Comparison of ENCODE assay signal across 16 cellular contexts in genomic region chr6:35900448-35900847, GRCh38. TPM values are rescaled to one million over a fixed set of nuclear protein-coding genes. Genes with fewer than 3 reads are reported as not detected.
DNase-seq lines count a peak whose midpoint lies in the region; ATAC-seq and TF ChIP-seq lines count a peak whose summit lies in the region.
"Had no signal": no experiment of that assay in that cellular context is flagged by ENCODE, and none has a peak within 500 bp of the region (broad histone marks: within the 10 kb centered on the region; RNA-seq: fewer than 3 reads in every experiment).

No MANE protein-coding gene starts in this region.

- intact Hi-C loops in Calu3 (cut with micrococcal nuclease; ENCODE audit: unreplicated experiment) = no loop called here

- H3K36me3 Mint-ChIP-seq in CD4-positive, CD25-positive, alpha-beta regulatory T cell = peaks cover 31% of the 10 kb centered on the region
- H3K36me3 Mint-ChIP-seq in Calu3 (ENCODE audit: insufficient read depth, unreplicated experiment) = peaks cover 26% of the 10 kb centered on the region
- H3K36me3 Mint-ChIP-seq in WTC11 = peaks cover 25% of the 10 kb centered on the region
- peaks cover 52% of the 10 kb centered on the region for H3K36me3 Mint-ChIP-seq in neural progenitor cell

- H3K9ac ChIP-seq in neural progenitor cell = no peak overlapping the region
- H3K9ac ChIP-seq in smooth muscle cell (ENCODE audit: low read depth) = no peak overlapping the region
- H3K9ac ChIP-seq: GM23248 had no signal

- no peak overlapping the region for H3K27ac ChIP-seq in CD4-positive, CD25-positive, alpha-beta regulatory T cell (ENCODE audit: insufficient read depth, low read length, poor library complexity, severe bottlenecking)
- no peak overlapping the region for H3K27ac ChIP-seq in neural progenitor cell
- no peak overlapping the region for H3K27ac ChIP-seq in smooth muscle cell (ENCODE audit: low read depth)
- H3K27ac ChIP-seq: GM23248 had no signal

- H4K20me1 ChIP-seq in neural progenitor cell (ENCODE audit: low read depth) = peaks cover 38% of the 10 kb centered on the region
- H4K20me1 ChIP-seq in smooth muscle cell (ENCODE audit: low read depth) = peaks cover 31% of the 10 kb centered on the region

- no peaks in the 10 kb centered on the region for H3K27me3 ChIP-seq in CD4-positive, CD25-positive, alpha-beta regulatory T cell (ENCODE audit: control insufficient read depth, insufficient read depth, low read length)
- H3K27me3 ChIP-seq in neural progenitor cell (no peaks in the 10 kb centered on the region), smooth muscle cell (ENCODE audit: low read depth) (no peaks in the 10 kb centered on the region)

- no peak overlapping the region for H3K4me3 Mint-ChIP-seq in CD4-positive, CD25-positive, alpha-beta regulatory T cell
- H3K4me3 Mint-ChIP-seq in Calu3 (ENCODE audit: low read depth, unreplicated experiment) (no peak overlapping the region), WTC11 (no peak overlapping the region), neural progenitor cell (no peak overlapping the region)
- H3K4me3 Mint-ChIP-seq: CD14-positive monocyte; CD8-positive, alpha-beta T cell had no signal

- no TSS peak for BruUV-seq in Calu3 (replicated peaks; lab: Mats Ljungman, UMichigan)

- no peaks in the 10 kb centered on the region for H3K9me3 ChIP-seq in CD4-positive, CD25-positive, alpha-beta regulatory T cell (ENCODE audit: control insufficient read depth in 2 of 2, low read length in 2 of 2)
- no peaks in the 10 kb centered on the region for H3K9me3 ChIP-seq in neural progenitor cell (ENCODE audit: low read depth)
- no peaks in the 10 kb centered on the region for H3K9me3 ChIP-seq in smooth muscle cell (replicated peaks; ENCODE audit: low read depth)

- POLR2A ChIA-PET in WTC11 (lab: Charles Lee) = no interaction called here

- H3K27me3 Mint-ChIP-seq in CD4-positive, CD25-positive, alpha-beta regulatory T cell = no peaks in the 10 kb centered on the region
- H3K27me3 Mint-ChIP-seq in Calu3 (ENCODE audit: unreplicated experiment) (no peaks in the 10 kb centered on the region), WTC11 (ENCODE audit: low read depth) (no peaks in the 10 kb centered on the region), neural progenitor cell (ENCODE audit: insufficient read depth, low read depth) (no peaks in the 10 kb centered on the region)

- WGBS in smooth muscle cell (ENCODE audit: low lambda C conversion rate) = 94% methylated on average over 4 of the region's 4 CpGs

- no peak overlapping the region for H3K4me3 ChIP-seq in CD4-positive, CD25-positive, alpha-beta regulatory T cell (ENCODE audit: low read depth, low read length)
- H3K4me3 ChIP-seq in neural progenitor cell (no peak overlapping the region), smooth muscle cell (no peak overlapping the region)
- H3K4me3 ChIP-seq: GM23248, K562 had no signal

- H3F3A ChIP-seq in neural progenitor cell (ENCODE audit: low read depth) = peaks cover 7% of the 10 kb centered on the region
- peaks cover 3% of the 10 kb centered on the region for H3F3A ChIP-seq in smooth muscle cell (ENCODE audit: low read depth)

- H3K79me2 ChIP-seq in neural progenitor cell (ENCODE audit: low read depth) = peaks cover 100% of the 10 kb centered on the region
- peaks cover 76% of the 10 kb centered on the region for H3K79me2 ChIP-seq in smooth muscle cell (ENCODE audit: low read depth)

- H3K4me1 Mint-ChIP-seq in CD4-positive, CD25-positive, alpha-beta regulatory T cell = peaks cover 5 to 38% (median 30%) of the 10 kb centered on the region in 4 donors
- H3K4me1 Mint-ChIP-seq in Calu3 (ENCODE audit: low read depth, unreplicated experiment) (peaks cover 15% of the 10 kb centered on the region), WTC11 (peaks cover 12% of the 10 kb centered on the region), neural progenitor cell (peaks cover 2% of the 10 kb centered on the region)

- CTCF ChIA-PET in Calu3 (lab: Charles Lee) (no interaction called here), WTC11 (lab: Charles Lee) (no interaction called here)

- peaks cover 17% of the 10 kb centered on the region for H3K36me3 ChIP-seq in CD4-positive, CD25-positive, alpha-beta regulatory T cell (ENCODE audit: control insufficient read depth, insufficient read depth, low read length)
- H3K36me3 ChIP-seq in neural progenitor cell (peaks cover 11% of the 10 kb centered on the region), smooth muscle cell (ENCODE audit: low read depth) (no peaks in the 10 kb centered on the region)

- ATAC-seq in CD4-positive, CD25-positive, alpha-beta regulatory T cell (ENCODE audit: low read depth in 2 of 2) = no peak
- ATAC-seq in WTC11 = no peak
- ATAC-seq: CD8-positive, alpha-beta T cell; K562 had no signal

- peaks cover 0 to 2% (median 0%) of the 10 kb centered on the region in 7 donors for H3K9me3 Mint-ChIP-seq in CD4-positive, CD25-positive, alpha-beta regulatory T cell
- H3K9me3 Mint-ChIP-seq in Calu3 (ENCODE audit: low read depth, unreplicated experiment) (no peaks in the 10 kb centered on the region), WTC11 (no peaks in the 10 kb centered on the region), neural progenitor cell (peaks cover 12% of the 10 kb centered on the region)
- H3K9me3 Mint-ChIP-seq: CD8-positive, alpha-beta T cell had no signal

- no peak for DNase-seq in CD4-positive, CD25-positive, alpha-beta regulatory T cell
- DNase-seq in Calu3 (no peak), WTC11 (ENCODE audit: low spot score) (no peak), neural progenitor cell (ENCODE audit: low spot score) (no peak), SIG-M5 treated with dmso at 0.1 percent for 504 hours (lab: John Stamatoyannopoulos, UW; ENCODE audit: unreplicated experiment) (no peak), DMS79 (lab: John Stamatoyannopoulos, UW) (no peak), smooth muscle cell (lab: John Stamatoyannopoulos, UW; ENCODE audit: unreplicated experiment) (no peak)
- DNase-seq: AML-193; CD8-positive, alpha-beta T cell; COR-L47; GF-D8; GM23248; HCEC 1CT; IMR-90 had no signal

- H3K4me1 ChIP-seq in CD4-positive, CD25-positive, alpha-beta regulatory T cell (ENCODE audit: control insufficient read depth, insufficient read depth, low read length, poor library complexity, severe bottlenecking) = no peaks in the 10 kb centered on the region
- H3K4me1 ChIP-seq in neural progenitor cell = no peaks in the 10 kb centered on the region
- H3K4me1 ChIP-seq in smooth muscle cell (ENCODE audit: low read depth) = peaks cover 7% of the 10 kb centered on the region

- TF ChIP-seq CTCF in Calu3 (IDR thresholded peaks at IDR 0.05; ENCODE audit: unreplicated experiment) = no peak
- no peak for TF ChIP-seq CTCF in WTC11 (IDR thresholded peaks at IDR 0.05)
- TF ChIP-seq CTCF in neural progenitor cell (IDR thresholded peaks at IDR 0.05) = no peak
- no peak for TF ChIP-seq CTCF in smooth muscle cell (IDR thresholded peaks at IDR 0.05; ENCODE audit: borderline replicate concordance, insufficient read depth, poor library complexity, severe bottlenecking)

- H2AFZ ChIP-seq in neural progenitor cell (replicated peaks) (no peak overlapping the region), smooth muscle cell (ENCODE audit: low read depth) (no peak overlapping the region)
- H2AFZ ChIP-seq: GM23248 had no signal

- H3K4me2 ChIP-seq in neural progenitor cell (no peak overlapping the region), smooth muscle cell (no peak overlapping the region)

- H3K27ac Mint-ChIP-seq in CD4-positive, CD25-positive, alpha-beta regulatory T cell = peak overlapping the region in 2 of 3 donors; percentile 53 to 91
- peak overlapping the region; percentile 1 for H3K27ac Mint-ChIP-seq in Calu3 (ENCODE audit: unreplicated experiment)
- H3K27ac Mint-ChIP-seq in WTC11 = peak overlapping the region; percentile 1; the same call in 1 of the 2 replicates
- H3K27ac Mint-ChIP-seq in neural progenitor cell = peak overlapping the region; percentile 74
- H3K27ac Mint-ChIP-seq: CD8-positive, alpha-beta T cell had no signal

TF ChIP-seq in WTC11, 78 proteins besides CTCF, POLR2A, EP300 and RAD21 (continues in another document):
- TF ChIP-seq, protein P1, sequence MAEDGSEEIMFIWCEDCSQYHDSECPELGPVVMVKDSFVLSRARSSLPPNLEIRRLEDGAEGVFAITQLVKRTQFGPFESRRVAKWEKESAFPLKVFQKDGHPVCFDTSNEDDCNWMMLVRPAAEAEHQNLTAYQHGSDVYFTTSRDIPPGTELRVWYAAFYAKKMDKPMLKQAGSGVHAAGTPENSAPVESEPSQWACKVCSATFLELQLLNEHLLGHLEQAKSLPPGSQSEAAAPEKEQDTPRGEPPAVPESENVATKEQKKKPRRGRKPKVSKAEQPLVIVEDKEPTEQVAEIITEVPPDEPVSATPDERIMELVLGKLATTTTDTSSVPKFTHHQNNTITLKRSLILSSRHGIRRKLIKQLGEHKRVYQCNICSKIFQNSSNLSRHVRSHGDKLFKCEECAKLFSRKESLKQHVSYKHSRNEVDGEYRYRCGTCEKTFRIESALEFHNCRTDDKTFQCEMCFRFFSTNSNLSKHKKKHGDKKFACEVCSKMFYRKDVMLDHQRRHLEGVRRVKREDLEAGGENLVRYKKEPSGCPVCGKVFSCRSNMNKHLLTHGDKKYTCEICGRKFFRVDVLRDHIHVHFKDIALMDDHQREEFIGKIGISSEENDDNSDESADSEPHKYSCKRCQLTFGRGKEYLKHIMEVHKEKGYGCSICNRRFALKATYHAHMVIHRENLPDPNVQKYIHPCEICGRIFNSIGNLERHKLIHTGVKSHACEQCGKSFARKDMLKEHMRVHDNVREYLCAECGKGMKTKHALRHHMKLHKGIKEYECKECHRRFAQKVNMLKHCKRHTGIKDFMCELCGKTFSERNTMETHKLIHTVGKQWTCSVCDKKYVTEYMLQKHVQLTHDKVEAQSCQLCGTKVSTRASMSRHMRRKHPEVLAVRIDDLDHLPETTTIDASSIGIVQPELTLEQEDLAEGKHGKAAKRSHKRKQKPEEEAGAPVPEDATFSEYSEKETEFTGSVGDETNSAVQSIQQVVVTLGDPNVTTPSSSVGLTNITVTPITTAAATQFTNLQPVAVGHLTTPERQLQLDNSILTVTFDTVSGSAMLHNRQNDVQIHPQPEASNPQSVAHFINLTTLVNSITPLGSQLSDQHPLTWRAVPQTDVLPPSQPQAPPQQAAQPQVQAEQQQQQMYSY (CRISPR knock-in tag; IDR thresholded peaks at IDR 0.05) = no peak
- no peak for TF ChIP-seq ZBTB21 (CRISPR knock-in tag; IDR thresholded peaks at IDR 0.05; ENCODE audit: borderline replicate concordance)

RNA-seq across cellular contexts. Expression of gene SRPK1, which starts 20.4 kb away (rescaled TPM):
- 47.0 TPM for total RNA-seq in CD4-positive, CD25-positive, alpha-beta regulatory T cell
- 10 to 100 TPM; 53.5 to 65.4 (median 57.8) TPM for polyA plus RNA-seq in CD4-positive, CD25-positive, alpha-beta regulatory T cell
- 126 and 138 TPM in 2 replicates for total RNA-seq in Calu3 (2022)
- 94.9 to 102 TPM (median 100.0 TPM) in 3 replicates for total RNA-seq in WTC11 (2021)
- 105 and 181 TPM in 2 replicates for total RNA-seq in neural progenitor cell (ENCODE audit: low replicate concordance)
- 45.7 and 57.8 TPM in 2 replicates for total RNA-seq in smooth muscle cell
- 28.2 and 33.8 TPM in 2 replicates for polyA plus RNA-seq in smooth muscle cell

Comparison
In these comparisons a context has a peak if more than half of its experiments do, and no peak if none do; other contexts are left out.
1. H3K27ac Mint-ChIP-seq: peak in every context shown above with its lines; median percentile 74 in neural progenitor cell; 72 in CD4-positive, CD25-positive, alpha-beta regulatory T cell; 1 in Calu3; 1 in WTC11.